8 cellular contexts compared by ENCODE assay signal in the genomic region with DNA sequence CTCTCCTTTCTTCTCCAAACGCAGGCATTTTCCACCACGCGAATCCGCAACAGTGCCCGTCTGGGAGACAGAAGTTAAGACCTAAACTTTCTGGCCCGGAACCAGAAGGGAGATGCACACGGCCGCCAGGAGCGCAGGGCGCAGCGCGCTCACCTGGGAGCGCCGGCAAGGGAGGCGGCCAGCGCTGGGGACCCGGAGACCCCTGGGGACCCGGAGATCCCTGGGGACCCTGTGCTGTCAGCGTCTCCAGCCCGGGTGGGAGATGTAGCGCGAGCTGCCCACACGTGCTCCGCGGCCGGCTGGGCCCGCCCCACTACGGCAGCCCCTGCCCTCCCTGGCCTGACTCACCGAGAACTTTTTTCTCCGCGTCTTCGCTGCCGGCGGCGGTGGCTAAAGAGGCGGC. TPM values are rescaled to one million over a fixed set of nuclear protein-coding genes. Genes with fewer than 3 reads are reported as not detected.
DNase-seq lines count a peak whose midpoint lies in the region; ATAC-seq and TF ChIP-seq lines count a peak whose summit lies in the region.

No MANE protein-coding gene starts in this region.

- peak; percentile 8 for TF ChIP-seq POLR2A in ovary (IDR thresholded peaks at IDR 0.05)

- intact Hi-C loops in ovary (cut with DNase I): loop anchor here in 2 of 4 donors (1.0 to 10.0 kb wide), 3 partner anchors 358 to 509 kb away; a partner anchor contains a TSS

- H3K9me3 ChIP-seq in OCI-LY1 (ENCODE audit: low read length) (no peaks in the 10 kb centered on the region), ovary (no peaks in the 10 kb centered on the region)

- H3K4me3 ChIP-seq in OCI-LY1 (ENCODE audit: low read depth, low read length, poor library complexity, severe bottlenecking): peak overlapping the region; percentile 72
- peak overlapping the region; percentile 93 for H3K4me3 ChIP-seq in ovary

- peak; percentile 49 for ATAC-seq in HG02642 (IDR thresholded peaks at IDR 0.05; ENCODE audit: poor library complexity, unreplicated experiment)

- H3K27ac ChIP-seq in OCI-LY1 (ENCODE audit: low read depth, low read length, poor library complexity, severe bottlenecking) (peak overlapping the region; percentile 51), ovary (peak overlapping the region; percentile 99 to 100)

- peak; percentile 51 for DNase-seq in NCI-H146 (lab: John Stamatoyannopoulos, UW)
- DNase-seq in NCI-H146 treated with DMSO at 0.1 percent for 48 hours (lab: John Stamatoyannopoulos, UW; ENCODE audit: unreplicated experiment): no peak
- peak; percentile 42 for DNase-seq in activated gamma-delta T cell treated with anti-CD3 and anti-CD28 coated beads, Interleukin-2, amount 50 U/mL, for 16 hours (ENCODE audit: low read depth)
- peak; percentile 46 for DNase-seq in germinal center (ENCODE audit: low spot score)
- peak; percentile 50 to 76 (median 70) for DNase-seq in ovary
- peak; percentile 56 for DNase-seq in ureter (ENCODE audit: low spot score)

- H2AFZ ChIP-seq in OCI-LY1 (ENCODE audit: low read length): no peak overlapping the region; the same call in 1 of the 2 replicates

- peaks cover 5% of the 10 kb centered on the region; the same call in 1 of the 2 replicates for H3K79me2 ChIP-seq in OCI-LY1 (ENCODE audit: insufficient read depth, low read length)

- H4K20me1 ChIP-seq in OCI-LY1 (ENCODE audit: insufficient read depth, low read length): no peaks in the 10 kb centered on the region

- peak overlapping the region; percentile 81 for H3K4me2 ChIP-seq in OCI-LY1 (ENCODE audit: low read length)

- H3K27me3 ChIP-seq in OCI-LY1 (ENCODE audit: insufficient read depth, low read length): no peaks in the 10 kb centered on the region
- no peaks in the 10 kb centered on the region for H3K27me3 ChIP-seq in ovary

- H3K9me2 ChIP-seq in OCI-LY1 (ENCODE audit: low read depth, low read length): no peaks in the 10 kb centered on the region

- TF ChIP-seq CTCF in OCI-LY1 (IDR thresholded peaks at IDR 0.05; ENCODE audit: low read length) (no peak), ovary (IDR thresholded peaks at IDR 0.05) (peak; percentile 11 to 41 (median 25))

- no peaks in the 10 kb centered on the region for H3K36me3 ChIP-seq in OCI-LY1 (ENCODE audit: insufficient read depth, low read length)
- H3K36me3 ChIP-seq in ovary: no peaks in the 10 kb centered on the region

- TF ChIP-seq EP300 in ovary (IDR thresholded peaks at IDR 0.05): no peak

- H3K4me1 ChIP-seq in OCI-LY1 (ENCODE audit: insufficient read depth, low read length, severe bottlenecking) (peaks cover 22% of the 10 kb centered on the region), ovary (ENCODE audit: insufficient read depth) (peaks cover 7% of the 10 kb centered on the region)

- H3F3A ChIP-seq in OCI-LY1 (ENCODE audit: insufficient read depth, low read length): no peaks in the 10 kb centered on the region

- WGBS in ovary, 3 donors: 0% methylated on average over 25 to 36 of the region's 36 CpGs

- peak overlapping the region; percentile 64 for H3K9ac ChIP-seq in OCI-LY1 (ENCODE audit: low read length)

RNA-seq across cellular contexts. Expression of a gene that starts 0.6 kb away (rescaled TPM):
- total RNA-seq in ovary (100 to 1,000 TPM; 241 to 404 (median 275) TPM), ureter (318 TPM)
- polyA plus RNA-seq in ovary: 100 to 1,000 TPM; 193 to 302 TPM

RNA-seq across cellular contexts. Expression of a gene that starts 48.7 kb away (rescaled TPM):
- total RNA-seq in ovary (1 to 10 TPM in 1 of 7 donors, under 1 TPM in 4, not detected in 2; 0.12 to 1.3 (median 0.33) TPM), ureter (13.2 TPM)
- under 1 TPM; 0.07 to 0.70 TPM for polyA plus RNA-seq in ovary
